ENCODE assay signal across 30 cellular contexts in the genomic region with DNA sequence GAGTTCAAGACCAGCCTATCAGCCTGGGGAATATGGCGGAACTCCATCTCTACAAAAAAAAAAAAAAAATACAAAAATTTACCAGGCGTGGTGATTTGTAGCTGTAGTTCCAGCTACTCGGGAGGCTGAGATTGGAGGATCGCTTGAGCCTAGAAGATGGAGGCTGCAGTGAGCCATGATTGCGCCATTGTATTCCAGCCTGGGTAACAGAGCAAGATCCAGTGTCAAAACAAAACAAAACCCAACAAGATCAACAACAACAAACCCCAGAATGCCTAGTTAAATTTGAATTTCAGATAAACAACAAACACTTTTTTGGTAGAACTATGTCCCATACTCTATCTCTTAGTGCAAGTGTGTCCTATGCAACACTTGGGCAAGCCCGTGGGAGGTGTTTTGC. TPM values are rescaled to one million over a fixed set of nuclear protein-coding genes. Genes with fewer than 3 reads are reported as not detected.
"Had no signal": no experiment of that assay in that cellular context is flagged by ENCODE, and none has a peak within 500 bp of the region (broad histone marks: within the 10 kb centered on the region; RNA-seq: fewer than 3 reads in every experiment).

No MANE protein-coding gene starts in this region.

- H3K9me3 ChIP-seq: esophagus squamous epithelium, heart right ventricle, left lung, mucosa of descending colon, suprapubic skin, transverse colon had no signal

- H3K4me2 ChIP-seq: neural progenitor cell, smooth muscle cell had no signal

- H3K9me3 Mint-ChIP-seq: mesothelial cell of epicardium; naive B cell; natural killer cell treated with Interleukin-12 subunit alpha and Interleukin-12 subunit beta and Interleukin-15 and Interleukin-18, amount 100 ng/mL, for 72 hours; neural progenitor cell; stimulated activated naive CD8-positive, alpha-beta T cell treated with anti-CD3 and anti-CD28 coated beads, Interleukin-15, amount 100 ng/mL, for 72 hours had no signal

- ATAC-seq: heart right ventricle; left cardiac atrium; sciatic nerve; stimulated activated naive CD8-positive, alpha-beta T cell treated with anti-CD3 and anti-CD28 coated beads, Interleukin-15, amount 100 ng/mL, for 72 hours had no signal

- H3K9ac ChIP-seq: neural progenitor cell, parathyroid adenoma had no signal

- H3K4me1 ChIP-seq: parathyroid adenoma, transverse colon had no signal

- H3K4me3 ChIP-seq: esophagus squamous epithelium, heart right ventricle, left lung, mucosa of descending colon, neural progenitor cell, smooth muscle cell, suprapubic skin, transverse colon had no signal

- FAIRE-seq: islet of Langerhans had no signal

- H3K79me2 ChIP-seq: parathyroid adenoma had no signal

- H3K4me3 Mint-ChIP-seq: mesothelial cell of epicardium; naive B cell; natural killer cell treated with Interleukin-12 subunit alpha and Interleukin-12 subunit beta and Interleukin-15 and Interleukin-18, amount 100 ng/mL, for 72 hours; neural progenitor cell; stimulated activated naive CD8-positive, alpha-beta T cell treated with anti-CD3 and anti-CD28 coated beads, Interleukin-15, amount 100 ng/mL, for 72 hours had no signal

- H3K27ac Mint-ChIP-seq: mesothelial cell of epicardium; natural killer cell treated with Interleukin-12 subunit alpha and Interleukin-12 subunit beta and Interleukin-15 and Interleukin-18, amount 100 ng/mL, for 72 hours; neural progenitor cell; progenitor cell of endocrine pancreas; stimulated activated naive CD8-positive, alpha-beta T cell treated with anti-CD3 and anti-CD28 coated beads, Interleukin-15, amount 100 ng/mL, for 72 hours had no signal

- H3K27me3 ChIP-seq: esophagus squamous epithelium, heart right ventricle, left lung, neural progenitor cell, suprapubic skin, transverse colon had no signal

- H3K27ac ChIP-seq: esophagus squamous epithelium, heart right ventricle, left lung, neural progenitor cell, parathyroid adenoma, suprapubic skin, transverse colon had no signal

- H2AFZ ChIP-seq: neural progenitor cell, parathyroid adenoma had no signal

- DNase-seq: dermis blood vessel endothelial cell; effector memory CD4-positive, alpha-beta T cell; erythroblast; esophagus squamous epithelium; foreskin melanocyte; glutamatergic neuron; heart right ventricle; hippocampal formation; left cardiac atrium; left lung; mesenchymal stem cell; mucosa of descending colon; naive B cell; stimulated activated CD4-positive, alpha-beta T cell treated with anti-CD3 and anti-CD28 coated beads, Interleukin-12 subunit alpha, Interleukin-12 subunit beta, amount 100 ng/mL, for 4 hours; stimulated activated CD4-positive, alpha-beta T cell treated with anti-CD3 and anti-CD28 coated beads, Interleukin-1b, Interleukin-23, amount 100 ng/mL, for 48 hours; stimulated activated CD4-positive, alpha-beta T cell treated with anti-CD3 and anti-CD28 coated beads, Interleukin-4, amount 100 ng/mL, for 1 hour; stimulated activated CD8-positive, alpha-beta memory T cell treated with anti-CD3 and anti-CD28 coated beads, Interleukin-4, amount 100 ng/mL, for 48 hours; stimulated activated naive CD4-positive, alpha-beta T cell; stimulated activated naive CD8-positive, alpha-beta T cell treated with anti-CD3 and anti-CD28 coated beads, Interleukin-15, amount 100 ng/mL, for 72 hours had no signal

- H3K36me3 Mint-ChIP-seq: mesothelial cell of epicardium; naive B cell; natural killer cell treated with Interleukin-12 subunit alpha and Interleukin-12 subunit beta and Interleukin-15 and Interleukin-18, amount 100 ng/mL, for 72 hours; neural progenitor cell had no signal

- H3K36me3 ChIP-seq: esophagus squamous epithelium, heart right ventricle, left lung, neural progenitor cell, suprapubic skin, transverse colon had no signal

RNA-seq across cellular contexts. Expression of gene SNAI1, which starts 39.9 kb away (rescaled TPM):
- total RNA-seq: kidney epithelial cell had no signal
